ENCODE assay signal across 16 cellular contexts in genomic region chr11:60870733-60871377, GRCh38. TPM values are rescaled to one million over a fixed set of nuclear protein-coding genes. Genes with fewer than 3 reads are reported as not detected.
DNase-seq lines count a peak whose midpoint lies in the region; ATAC-seq and TF ChIP-seq lines count a peak whose summit lies in the region.
"Had no signal": no experiment of that assay in that cellular context is flagged by ENCODE, and none has a peak within 500 bp of the region (broad histone marks: within the 10 kb centered on the region; RNA-seq: fewer than 3 reads in every experiment).

No MANE protein-coding gene starts in this region.

- no peaks in the 10 kb centered on the region for H3K9me3 ChIP-seq in gastrocnemius medialis
- H3K9me3 ChIP-seq: breast epithelium, SJSA1, upper lobe of right lung had no signal

- no peak for ATAC-seq in gastrocnemius medialis
- no peak for ATAC-seq in HG03196 (IDR thresholded peaks at IDR 0.05; ENCODE audit: unreplicated experiment)
- ATAC-seq: natural killer cell had no signal

- no peaks in the 10 kb centered on the region for H3K27me3 ChIP-seq in gastrocnemius medialis
- H3K27me3 ChIP-seq: breast epithelium, SJSA1, upper lobe of right lung had no signal

- peak overlapping the region; percentile 41 for H3K27ac Mint-ChIP-seq in activated CD4-positive, alpha-beta T cell treated with anti-CD3 and anti-CD28 coated beads, Interleukin-2, amount 10 ng/mL, durations not matched to agents 7 days and 5 days
- H3K27ac Mint-ChIP-seq: activated naive CD4-positive, alpha-beta T cell treated with anti-CD3 and anti-CD28 coated beads for 36 hours; natural killer cell had no signal

- no peak for DNase-seq in activated CD4-positive, alpha-beta T cell treated with anti-CD3 and anti-CD28 coated beads, Interleukin-2, amount 10 ng/mL, durations not matched to agents 7 days and 5 days
- DNase-seq in activated CD4-positive, alpha-beta T cell treated with anti-CD3 and anti-CD28 coated beads for 1 hour = no peak
- peak; percentile 58 for DNase-seq in activated CD8-positive, alpha-beta memory T cell treated with anti-CD3 and anti-CD28 coated beads, Interleukin-2, amount 50 U/mL, for 48 hours
- DNase-seq in gastrocnemius medialis = no peak
- no peak for DNase-seq in stimulated activated CD4-positive, alpha-beta T cell treated with anti-CD3 and anti-CD28 coated beads, Interleukin-15, amount 100 ng/mL, for 24 hours
- DNase-seq: activated naive CD4-positive, alpha-beta T cell treated with anti-CD3 and anti-CD28 coated beads for 36 hours; KBM-7; natural killer cell; NCI-H1436 treated with DMSO at 0.1 percent for 48 hours; NCI-H226; stimulated activated CD4-positive, alpha-beta T cell treated with anti-CD3 and anti-CD28 coated beads, Interleukin-2, amount 100 ng/mL, for 48 hours had no signal

- H3K36me3 Mint-ChIP-seq in activated CD4-positive, alpha-beta T cell treated with anti-CD3 and anti-CD28 coated beads, Interleukin-2, amount 10 ng/mL, durations not matched to agents 7 days and 5 days (ENCODE audit: low read depth) = no peaks in the 10 kb centered on the region
- H3K36me3 Mint-ChIP-seq: natural killer cell had no signal

- H3K4me3 ChIP-seq in gastrocnemius medialis = no peak overlapping the region
- H3K4me3 ChIP-seq: breast epithelium, SJSA1, upper lobe of right lung had no signal

- intact Hi-C loops in gastrocnemius medialis (cut with DNase I; ENCODE audit: low total_unique reads) = no loop called here

- in situ Hi-C loops in gastrocnemius medialis (cut with MboI; ENCODE audit: low sequenced_read_pairs in 4 of 4) = no loop called here

- no peaks in the 10 kb centered on the region for H3K9me3 Mint-ChIP-seq in activated CD4-positive, alpha-beta T cell treated with anti-CD3 and anti-CD28 coated beads, Interleukin-2, amount 10 ng/mL, durations not matched to agents 7 days and 5 days
- H3K9me3 Mint-ChIP-seq: activated naive CD4-positive, alpha-beta T cell treated with anti-CD3 and anti-CD28 coated beads for 36 hours; natural killer cell had no signal

- H3K27ac ChIP-seq in gastrocnemius medialis = peak overlapping the region in 3 of 4 donors; percentile 24 to 53 (median 49)
- H3K27ac ChIP-seq: SJSA1, upper lobe of right lung had no signal

- peaks cover 45 to 57% of the 10 kb centered on the region in 2 donors for H3K4me1 ChIP-seq in gastrocnemius medialis
- H3K4me1 ChIP-seq: breast epithelium had no signal

- CTCF ChIA-PET in activated CD4-positive, alpha-beta T cell treated with anti-CD3 and anti-CD28 coated beads, Interleukin-2, amount 10 ng/mL, durations not matched to agents 7 days and 5 days (lab: Charles Lee) = interaction anchor here (0.6 to 2.1 kb wide), 8 partner anchors 9 to 157 kb away, joined by 3 to 9 read pairs (median 4); partner anchors contain the start of gene PTGDR2

- H3K36me3 ChIP-seq in gastrocnemius medialis = no peaks in the 10 kb centered on the region
- H3K36me3 ChIP-seq: breast epithelium, SJSA1, upper lobe of right lung had no signal

- H3K4me1 Mint-ChIP-seq in activated CD4-positive, alpha-beta T cell treated with anti-CD3 and anti-CD28 coated beads, Interleukin-2, amount 10 ng/mL, durations not matched to agents 7 days and 5 days = peaks cover 52% of the 10 kb centered on the region

- no peaks in the 10 kb centered on the region for H3K27me3 Mint-ChIP-seq in activated CD4-positive, alpha-beta T cell treated with anti-CD3 and anti-CD28 coated beads, Interleukin-2, amount 10 ng/mL, durations not matched to agents 7 days and 5 days

- TF ChIP-seq POLR2A in gastrocnemius medialis (IDR thresholded peaks at IDR 0.05) = no peak

- no peak overlapping the region for H3K4me3 Mint-ChIP-seq in activated CD4-positive, alpha-beta T cell treated with anti-CD3 and anti-CD28 coated beads, Interleukin-2, amount 10 ng/mL, durations not matched to agents 7 days and 5 days
- H3K4me3 Mint-ChIP-seq: activated naive CD4-positive, alpha-beta T cell treated with anti-CD3 and anti-CD28 coated beads for 36 hours; natural killer cell had no signal

- POLR2A ChIA-PET in activated CD4-positive, alpha-beta T cell treated with anti-CD3 and anti-CD28 coated beads, Interleukin-2, amount 10 ng/mL, durations not matched to agents 7 days and 5 days (lab: Charles Lee) = no interaction called here

- no peak for TF ChIP-seq CTCF in gastrocnemius medialis (IDR thresholded peaks at IDR 0.05 in 4 of 5, conservative IDR thresholded peaks at IDR 0.05 in 1 of 5)

RNA-seq across cellular contexts. Expression of gene ZP1, which starts 3.5 kb away (rescaled TPM):
- not detected for total RNA-seq in activated CD4-positive, alpha-beta T cell treated with anti-CD3 and anti-CD28 coated beads, Interleukin-2, amount 10 ng/mL, durations not matched to agents 7 days and 5 days
- total RNA-seq in gastrocnemius medialis = not detected
- total RNA-seq: activated CD8-positive, alpha-beta memory T cell treated with anti-CD3 and anti-CD28 coated beads for 36 hours; activated naive CD4-positive, alpha-beta T cell treated with anti-CD3 and anti-CD28 coated beads for 36 hours; SJSA1; upper lobe of right lung had no signal

RNA-seq across cellular contexts. Expression of gene PTGDR2, which starts 15.1 kb away (rescaled TPM):
- 1 to 10 TPM; 1.3 to 1.4 TPM for total RNA-seq in activated CD4-positive, alpha-beta T cell treated with anti-CD3 and anti-CD28 coated beads, Interleukin-2, amount 10 ng/mL, durations not matched to agents 7 days and 5 days
- 1 to 10 TPM in 2 of 4 donors, under 1 TPM in 2; 0.40 to 4.3 (median 1.3) TPM for total RNA-seq in gastrocnemius medialis
- total RNA-seq: SJSA1 had no signal

RNA-seq across cellular contexts. Expression of gene CCDC86, which starts 28.9 kb away (rescaled TPM):
- total RNA-seq in activated CD4-positive, alpha-beta T cell treated with anti-CD3 and anti-CD28 coated beads, Interleukin-2, amount 10 ng/mL, durations not matched to agents 7 days and 5 days = 10 to 100 TPM; 19.2 to 23.2 TPM
- 10 to 100 TPM; 23.8 to 36.2 (median 33.2) TPM for total RNA-seq in gastrocnemius medialis

RNA-seq across cellular contexts. Expression of gene PRPF19, which starts 35.5 kb away (rescaled TPM):
- total RNA-seq in activated CD4-positive, alpha-beta T cell treated with anti-CD3 and anti-CD28 coated beads, Interleukin-2, amount 10 ng/mL, durations not matched to agents 7 days and 5 days = 100 to 1,000 TPM; 125 to 128 TPM
- total RNA-seq in gastrocnemius medialis = 10 to 100 TPM; 55.5 to 75.6 (median 71.9) TPM

RNA-seq across cellular contexts. Expression of gene TMEM109, which starts 43.1 kb away (rescaled TPM):
- 100 to 1,000 TPM; 114 to 119 TPM for total RNA-seq in activated CD4-positive, alpha-beta T cell treated with anti-CD3 and anti-CD28 coated beads, Interleukin-2, amount 10 ng/mL, durations not matched to agents 7 days and 5 days
- 100 to 1,000 TPM in 2 of 4 donors, 10 to 100 TPM in 2; 56.5 to 105 (median 82.6) TPM for total RNA-seq in gastrocnemius medialis
